1 cellular context compared by ENCODE assay signal in the genomic region with DNA sequence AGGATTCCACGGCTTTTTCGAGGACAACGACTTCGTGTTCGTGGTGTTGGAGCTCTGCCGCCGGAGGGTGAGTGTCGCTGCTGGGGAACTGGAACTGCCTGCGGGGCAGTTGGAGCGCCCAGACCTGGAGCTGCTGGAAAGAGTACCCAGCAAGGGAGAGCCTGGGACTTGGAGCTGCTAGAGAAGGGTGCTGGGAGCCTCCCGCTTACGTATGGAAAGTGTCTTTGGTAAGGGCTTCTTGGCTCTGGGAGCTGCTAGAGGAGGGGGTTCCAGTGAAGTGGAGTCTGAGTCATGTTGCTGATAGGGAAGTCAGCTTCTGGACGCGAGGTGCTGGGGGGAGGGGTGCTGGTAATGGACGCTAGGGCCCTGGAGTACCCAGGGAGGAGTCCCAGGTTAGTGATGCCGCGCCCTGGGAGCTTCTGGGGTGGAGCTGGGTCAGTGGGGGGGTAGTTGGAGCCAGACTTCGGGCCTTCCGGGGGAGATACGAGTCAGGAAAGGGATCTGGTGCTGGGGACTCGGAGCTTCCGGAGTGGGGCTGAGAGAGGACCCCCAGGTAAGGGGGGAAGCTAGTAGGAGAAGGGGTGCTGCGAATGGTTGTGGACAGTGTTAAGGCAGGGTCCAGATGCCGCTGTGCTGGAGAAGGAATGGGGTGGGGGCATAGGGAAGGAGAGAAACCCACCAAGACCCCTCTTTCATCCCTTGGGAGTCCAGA.
TF ChIP-seq lines count a peak whose summit lies in the region.

No MANE protein-coding gene starts in this region.

TF ChIP-seq in K562, 482 proteins besides CTCF, POLR2A, EP300 and RAD21 (continued from another document and continues in another):
- TF ChIP-seq, protein P1, sequence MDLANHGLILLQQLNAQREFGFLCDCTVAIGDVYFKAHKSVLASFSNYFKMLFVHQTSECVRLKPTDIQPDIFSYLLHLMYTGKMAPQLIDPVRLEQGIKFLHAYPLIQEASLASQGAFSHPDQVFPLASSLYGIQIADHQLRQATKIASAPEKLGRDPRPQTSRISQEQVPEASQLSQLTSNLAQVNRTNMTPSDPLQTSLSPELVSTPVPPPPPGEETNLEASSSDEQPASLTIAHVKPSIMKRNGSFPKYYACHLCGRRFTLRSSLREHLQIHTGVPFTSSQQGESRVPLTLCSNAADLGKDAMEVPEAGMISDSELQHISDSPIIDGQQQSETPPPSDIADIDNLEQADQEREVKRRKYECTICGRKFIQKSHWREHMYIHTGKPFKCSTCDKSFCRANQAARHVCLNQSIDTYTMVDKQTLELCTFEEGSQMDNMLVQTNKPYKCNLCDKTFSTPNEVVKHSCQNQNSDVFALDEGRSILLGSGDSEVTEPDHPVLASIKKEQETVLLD (IDR thresholded peaks at IDR 0.05), result peak; percentile 42; the same call in 1 of the 2 replicates
- TF ChIP-seq, protein P2, sequence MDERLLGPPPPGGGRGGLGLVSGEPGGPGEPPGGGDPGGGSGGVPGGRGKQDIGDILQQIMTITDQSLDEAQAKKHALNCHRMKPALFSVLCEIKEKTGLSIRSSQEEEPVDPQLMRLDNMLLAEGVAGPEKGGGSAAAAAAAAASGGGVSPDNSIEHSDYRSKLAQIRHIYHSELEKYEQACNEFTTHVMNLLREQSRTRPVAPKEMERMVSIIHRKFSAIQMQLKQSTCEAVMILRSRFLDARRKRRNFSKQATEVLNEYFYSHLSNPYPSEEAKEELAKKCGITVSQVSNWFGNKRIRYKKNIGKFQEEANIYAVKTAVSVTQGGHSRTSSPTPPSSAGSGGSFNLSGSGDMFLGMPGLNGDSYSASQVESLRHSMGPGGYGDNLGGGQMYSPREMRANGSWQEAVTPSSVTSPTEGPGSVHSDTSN (CRISPR knock-in tag; IDR thresholded peaks at IDR 0.05; ENCODE audit: low read depth), result no peak
- TF ChIP-seq, protein P2 (tag; conservative IDR thresholded peaks at IDR 0.05; ENCODE audit: low read depth), result no peak
- TF ChIP-seq XRCC5 (IDR thresholded peaks at IDR 0.05; ENCODE audit: low read depth, low read length) (peak; percentile 39; the same call in 1 of the 2 replicates), FOXP1 (CRISPR knock-in tag; IDR thresholded peaks at IDR 0.05) (peak; percentile 82), PHB (CRISPR knock-in tag; IDR thresholded peaks at IDR 0.05) (no peak), NCOA2 (IDR thresholded peaks at IDR 0.05; ENCODE audit: partially characterized antibody in 2 of 2) (no peak), TAF9B (IDR thresholded peaks at IDR 0.05; ENCODE audit: partially characterized antibody) (peak; percentile 52), SREBF2 (CRISPR knock-in tag; IDR thresholded peaks at IDR 0.05) (no peak), IFI16 (CRISPR knock-in tag; IDR thresholded peaks at IDR 0.05) (no peak), RCOR1 (IDR thresholded peaks at IDR 0.05; ENCODE audit: borderline replicate concordance in 1 of 2, low read depth in 2 of 2, low read length in 2 of 2) (peak in 1 of 2 experiments; percentile 46; a peak in 1 of 4 replicates), PHF8 (IDR thresholded peaks at IDR 0.05; ENCODE audit: borderline replicate concordance, low read length) (peak; percentile 31; the same call in 1 of the 2 replicates), JUND (IDR thresholded peaks at IDR 0.05; ENCODE audit: borderline replicate concordance, low read depth, low read length) (peak; percentile 91), JUND (tag; IDR thresholded peaks at IDR 0.05; ENCODE audit: borderline replicate concordance, low read depth, low read length) (peak; percentile 76; the same call in 1 of the 3 replicates), ZNF589 (CRISPR knock-in tag; IDR thresholded peaks at IDR 0.05; ENCODE audit: low read depth) (no peak), MYC (IDR thresholded peaks at IDR 0.05; ENCODE audit: low read depth, low read length) (peak; percentile 54; the same call in 1 of the 2 replicates), MYC (CRISPR knock-in tag; IDR thresholded peaks at IDR 0.05; ENCODE audit: borderline replicate concordance, low read depth) (no peak), ZNF12 (CRISPR knock-in tag; IDR thresholded peaks at IDR 0.05) (0 out of 2 replicates have a peak, but pooled peaks have one; percentile 52), SOX6 (IDR thresholded peaks at IDR 0.05) (peak; percentile 14; the same call in 1 of the 2 replicates), TBP (optimal IDR thresholded peaks at IDR 0.05; ENCODE audit: low read depth, low read length) (peak; percentile 46), FOXJ3 (CRISPR knock-in tag; IDR thresholded peaks at IDR 0.05) (no peak), KDM5B (IDR thresholded peaks at IDR 0.05; ENCODE audit: insufficient replicate concordance, low read depth, low read length) (no peak), HDAC2 (IDR thresholded peaks at IDR 0.05) (peak; percentile 52), ZNF263 (CRISPR knock-in tag; IDR thresholded peaks at IDR 0.05; ENCODE audit: borderline replicate concordance) (no peak; the same call in 1 of the 2 replicates), ZNF384 (IDR thresholded peaks at IDR 0.05; ENCODE audit: low read depth, low read length) (no peak), ZBED1 (IDR thresholded peaks at IDR 0.05) (no peak), SPI1 (IDR thresholded peaks at IDR 0.05; ENCODE audit: borderline replicate concordance, low read depth, low read length) (peak; percentile 80), NFE2 (IDR thresholded peaks at IDR 0.05; ENCODE audit: low read depth) (peak; percentile 68), HOXB6 (CRISPR knock-in tag; IDR thresholded peaks at IDR 0.05; ENCODE audit: borderline replicate concordance) (no peak), NFATC3 (IDR thresholded peaks at IDR 0.05) (no peak), ZSCAN32 (CRISPR knock-in tag; IDR thresholded peaks at IDR 0.05) (no peak), FOXA3 (CRISPR knock-in tag; conservative IDR thresholded peaks at IDR 0.05 in 1 of 2, IDR thresholded peaks at IDR 0.05 in 1 of 2) (0 out of 4 replicates have a peak, but pooled peaks of 1 of the 2 experiments have one; percentile 27), GTF2A2 (tag; IDR thresholded peaks at IDR 0.05) (no peak), DACH1 (IDR thresholded peaks at IDR 0.05; ENCODE audit: partially characterized antibody) (no peak)
- TF ChIP-seq, protein P3, sequence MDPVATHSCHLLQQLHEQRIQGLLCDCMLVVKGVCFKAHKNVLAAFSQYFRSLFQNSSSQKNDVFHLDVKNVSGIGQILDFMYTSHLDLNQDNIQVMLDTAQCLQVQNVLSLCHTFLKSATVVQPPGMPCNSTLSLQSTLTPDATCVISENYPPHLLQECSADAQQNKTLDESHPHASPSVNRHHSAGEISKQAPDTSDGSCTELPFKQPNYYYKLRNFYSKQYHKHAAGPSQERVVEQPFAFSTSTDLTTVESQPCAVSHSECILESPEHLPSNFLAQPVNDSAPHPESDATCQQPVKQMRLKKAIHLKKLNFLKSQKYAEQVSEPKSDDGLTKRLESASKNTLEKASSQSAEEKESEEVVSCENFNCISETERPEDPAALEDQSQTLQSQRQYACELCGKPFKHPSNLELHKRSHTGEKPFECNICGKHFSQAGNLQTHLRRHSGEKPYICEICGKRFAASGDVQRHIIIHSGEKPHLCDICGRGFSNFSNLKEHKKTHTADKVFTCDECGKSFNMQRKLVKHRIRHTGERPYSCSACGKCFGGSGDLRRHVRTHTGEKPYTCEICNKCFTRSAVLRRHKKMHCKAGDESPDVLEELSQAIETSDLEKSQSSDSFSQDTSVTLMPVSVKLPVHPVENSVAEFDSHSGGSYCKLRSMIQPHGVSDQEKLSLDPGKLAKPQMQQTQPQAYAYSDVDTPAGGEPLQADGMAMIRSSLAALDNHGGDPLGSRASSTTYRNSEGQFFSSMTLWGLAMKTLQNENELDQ (CRISPR knock-in tag; IDR thresholded peaks at IDR 0.05; ENCODE audit: borderline replicate concordance), result 0 out of 2 replicates have a peak, but pooled peaks have one; percentile 1
- TF ChIP-seq, protein P4, sequence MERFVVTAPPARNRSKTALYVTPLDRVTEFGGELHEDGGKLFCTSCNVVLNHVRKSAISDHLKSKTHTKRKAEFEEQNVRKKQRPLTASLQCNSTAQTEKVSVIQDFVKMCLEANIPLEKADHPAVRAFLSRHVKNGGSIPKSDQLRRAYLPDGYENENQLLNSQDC (CRISPR knock-in tag; IDR thresholded peaks at IDR 0.05), result no peak
- TF ChIP-seq, protein P5, sequence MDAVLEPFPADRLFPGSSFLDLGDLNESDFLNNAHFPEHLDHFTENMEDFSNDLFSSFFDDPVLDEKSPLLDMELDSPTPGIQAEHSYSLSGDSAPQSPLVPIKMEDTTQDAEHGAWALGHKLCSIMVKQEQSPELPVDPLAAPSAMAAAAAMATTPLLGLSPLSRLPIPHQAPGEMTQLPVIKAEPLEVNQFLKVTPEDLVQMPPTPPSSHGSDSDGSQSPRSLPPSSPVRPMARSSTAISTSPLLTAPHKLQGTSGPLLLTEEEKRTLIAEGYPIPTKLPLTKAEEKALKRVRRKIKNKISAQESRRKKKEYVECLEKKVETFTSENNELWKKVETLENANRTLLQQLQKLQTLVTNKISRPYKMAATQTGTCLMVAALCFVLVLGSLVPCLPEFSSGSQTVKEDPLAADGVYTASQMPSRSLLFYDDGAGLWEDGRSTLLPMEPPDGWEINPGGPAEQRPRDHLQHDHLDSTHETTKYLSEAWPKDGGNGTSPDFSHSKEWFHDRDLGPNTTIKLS (IDR thresholded peaks at IDR 0.05; ENCODE audit: borderline replicate concordance, low read depth), result peak; percentile 49; the same call in 1 of the 2 replicates
- TF ChIP-seq, protein P6, sequence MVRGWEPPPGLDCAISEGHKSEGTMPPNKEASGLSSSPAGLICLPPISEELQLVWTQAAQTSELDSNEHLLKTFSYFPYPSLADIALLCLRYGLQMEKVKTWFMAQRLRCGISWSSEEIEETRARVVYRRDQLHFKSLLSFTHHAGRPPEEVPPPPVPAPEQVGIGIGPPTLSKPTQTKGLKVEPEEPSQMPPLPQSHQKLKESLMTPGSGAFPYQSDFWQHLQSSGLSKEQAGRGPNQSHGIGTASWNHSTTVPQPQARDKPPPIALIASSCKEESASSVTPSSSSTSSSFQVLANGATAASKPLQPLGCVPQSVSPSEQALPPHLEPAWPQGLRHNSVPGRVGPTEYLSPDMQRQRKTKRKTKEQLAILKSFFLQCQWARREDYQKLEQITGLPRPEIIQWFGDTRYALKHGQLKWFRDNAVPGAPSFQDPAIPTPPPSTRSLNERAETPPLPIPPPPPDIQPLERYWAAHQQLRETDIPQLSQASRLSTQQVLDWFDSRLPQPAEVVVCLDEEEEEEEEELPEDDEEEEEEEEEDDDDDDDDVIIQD (CRISPR knock-in tag; IDR thresholded peaks at IDR 0.05), result no peak
- TF ChIP-seq, protein P7, sequence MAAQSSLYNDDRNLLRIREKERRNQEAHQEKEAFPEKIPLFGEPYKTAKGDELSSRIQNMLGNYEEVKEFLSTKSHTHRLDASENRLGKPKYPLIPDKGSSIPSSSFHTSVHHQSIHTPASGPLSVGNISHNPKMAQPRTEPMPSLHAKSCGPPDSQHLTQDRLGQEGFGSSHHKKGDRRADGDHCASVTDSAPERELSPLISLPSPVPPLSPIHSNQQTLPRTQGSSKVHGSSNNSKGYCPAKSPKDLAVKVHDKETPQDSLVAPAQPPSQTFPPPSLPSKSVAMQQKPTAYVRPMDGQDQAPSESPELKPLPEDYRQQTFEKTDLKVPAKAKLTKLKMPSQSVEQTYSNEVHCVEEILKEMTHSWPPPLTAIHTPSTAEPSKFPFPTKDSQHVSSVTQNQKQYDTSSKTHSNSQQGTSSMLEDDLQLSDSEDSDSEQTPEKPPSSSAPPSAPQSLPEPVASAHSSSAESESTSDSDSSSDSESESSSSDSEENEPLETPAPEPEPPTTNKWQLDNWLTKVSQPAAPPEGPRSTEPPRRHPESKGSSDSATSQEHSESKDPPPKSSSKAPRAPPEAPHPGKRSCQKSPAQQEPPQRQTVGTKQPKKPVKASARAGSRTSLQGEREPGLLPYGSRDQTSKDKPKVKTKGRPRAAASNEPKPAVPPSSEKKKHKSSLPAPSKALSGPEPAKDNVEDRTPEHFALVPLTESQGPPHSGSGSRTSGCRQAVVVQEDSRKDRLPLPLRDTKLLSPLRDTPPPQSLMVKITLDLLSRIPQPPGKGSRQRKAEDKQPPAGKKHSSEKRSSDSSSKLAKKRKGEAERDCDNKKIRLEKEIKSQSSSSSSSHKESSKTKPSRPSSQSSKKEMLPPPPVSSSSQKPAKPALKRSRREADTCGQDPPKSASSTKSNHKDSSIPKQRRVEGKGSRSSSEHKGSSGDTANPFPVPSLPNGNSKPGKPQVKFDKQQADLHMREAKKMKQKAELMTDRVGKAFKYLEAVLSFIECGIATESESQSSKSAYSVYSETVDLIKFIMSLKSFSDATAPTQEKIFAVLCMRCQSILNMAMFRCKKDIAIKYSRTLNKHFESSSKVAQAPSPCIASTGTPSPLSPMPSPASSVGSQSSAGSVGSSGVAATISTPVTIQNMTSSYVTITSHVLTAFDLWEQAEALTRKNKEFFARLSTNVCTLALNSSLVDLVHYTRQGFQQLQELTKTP (IDR thresholded peaks at IDR 0.05; ENCODE audit: low read depth in 1 of 2, partially characterized antibody in 2 of 2), result peak in 1 of 2 experiments; percentile 36
- TF ChIP-seq, protein P8, sequence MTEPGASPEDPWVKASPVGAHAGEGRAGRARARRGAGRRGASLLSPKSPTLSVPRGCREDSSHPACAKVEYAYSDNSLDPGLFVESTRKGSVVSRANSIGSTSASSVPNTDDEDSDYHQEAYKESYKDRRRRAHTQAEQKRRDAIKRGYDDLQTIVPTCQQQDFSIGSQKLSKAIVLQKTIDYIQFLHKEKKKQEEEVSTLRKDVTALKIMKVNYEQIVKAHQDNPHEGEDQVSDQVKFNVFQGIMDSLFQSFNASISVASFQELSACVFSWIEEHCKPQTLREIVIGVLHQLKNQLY (CRISPR knock-in tag; conservative IDR thresholded peaks at IDR 0.05), result no peak
- TF ChIP-seq, protein P9, sequence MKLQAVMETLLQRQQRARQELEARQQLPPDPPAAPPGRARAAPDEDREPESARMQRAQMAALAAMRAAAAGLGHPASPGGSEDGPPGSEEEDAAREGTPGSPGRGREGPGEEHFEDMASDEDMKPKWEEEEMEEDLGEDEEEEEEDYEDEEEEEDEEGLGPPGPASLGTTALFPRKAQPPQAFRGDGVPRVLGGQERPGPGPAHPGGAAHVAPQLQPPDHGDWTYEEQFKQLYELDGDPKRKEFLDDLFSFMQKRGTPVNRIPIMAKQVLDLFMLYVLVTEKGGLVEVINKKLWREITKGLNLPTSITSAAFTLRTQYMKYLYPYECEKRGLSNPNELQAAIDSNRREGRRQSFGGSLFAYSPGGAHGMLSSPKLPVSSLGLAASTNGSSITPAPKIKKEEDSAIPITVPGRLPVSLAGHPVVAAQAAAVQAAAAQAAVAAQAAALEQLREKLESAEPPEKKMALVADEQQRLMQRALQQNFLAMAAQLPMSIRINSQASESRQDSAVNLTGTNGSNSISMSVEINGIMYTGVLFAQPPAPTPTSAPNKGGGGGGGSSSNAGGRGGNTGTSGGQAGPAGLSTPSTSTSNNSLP (IDR thresholded peaks at IDR 0.05; ENCODE audit: borderline replicate concordance, low read depth, low read length), result no peak
